ENCODE assay signal across 34 cellular contexts in the genomic region with DNA sequence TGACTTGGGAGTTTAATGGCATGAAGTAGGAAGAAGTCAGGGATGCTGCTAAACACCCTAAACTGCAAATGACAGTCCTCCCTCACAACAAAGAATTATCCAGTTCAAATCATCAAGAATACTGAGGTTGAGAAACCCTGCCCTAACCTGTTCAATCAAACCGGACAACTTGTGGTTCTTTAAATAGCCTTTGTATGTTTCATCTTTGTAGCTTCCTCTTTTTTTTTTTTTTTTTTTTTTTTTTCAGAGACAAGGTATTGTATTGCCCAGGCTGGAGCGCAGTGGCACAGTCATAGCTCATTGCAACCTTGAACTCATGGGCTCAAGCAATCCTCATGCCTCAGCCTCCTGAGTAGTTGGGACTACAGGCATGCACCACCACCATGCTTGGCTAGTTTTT. TPM values are rescaled to one million over a fixed set of nuclear protein-coding genes. Genes with fewer than 3 reads are reported as not detected.
DNase-seq lines count a peak whose midpoint lies in the region; ATAC-seq, FAIRE-seq and TF ChIP-seq lines count a peak whose summit lies in the region.
"Had no signal": no experiment of that assay in that cellular context is flagged by ENCODE, and none has a peak within 500 bp of the region (broad histone marks: within the 10 kb centered on the region; RNA-seq: fewer than 3 reads in every experiment).

No MANE protein-coding gene starts in this region.

- no peaks in the 10 kb centered on the region for H3F3A ChIP-seq in MM.1S (ENCODE audit: insufficient read depth, low read length)

- H3K27ac ChIP-seq in MM.1S (ENCODE audit: low read length) (no peak overlapping the region), GM12878 (ENCODE audit: control insufficient read depth, insufficient read depth) (no peak overlapping the region), upper lobe of left lung (no peak overlapping the region)
- H3K27ac ChIP-seq: BLaER1 treated with 17β-estradiol and CSF1 and Interleukin-3, amounts not matched to agents 10 nM and 100 nM; GM23248; pancreas; WERI-Rb-1 had no signal

- no peaks in the 10 kb centered on the region for H3K9me2 ChIP-seq in MM.1S (replicated peaks; ENCODE audit: insufficient read depth, low read length)

- no peak for TF ChIP-seq RAD21 in GM12878 (IDR thresholded peaks at IDR 0.05; ENCODE audit: insufficient read depth, low read depth, low read length)

- TF ChIP-seq EP300 in GM12878 (IDR thresholded peaks at IDR 0.05; ENCODE audit: borderline replicate concordance in 1 of 2, control insufficient read depth in 1 of 2, low read depth in 2 of 2, low read length in 2 of 2), result no peak
- no peak for TF ChIP-seq EP300 in upper lobe of left lung (IDR thresholded peaks at IDR 0.05)

- H4K20me1 ChIP-seq in MM.1S (ENCODE audit: insufficient read depth, low read length) (no peaks in the 10 kb centered on the region), GM12878 (ENCODE audit: control insufficient read depth, insufficient read depth) (no peaks in the 10 kb centered on the region)
- H4K20me1 ChIP-seq: BLaER1 treated with 17β-estradiol and CSF1 and Interleukin-3, amounts not matched to agents 10 nM and 100 nM had no signal

- H3K4me3 ChIP-seq in MM.1S (ENCODE audit: low read length), result no peak overlapping the region
- H3K4me3 ChIP-seq in GM12878, result no peak overlapping the region
- H3K4me3 ChIP-seq in upper lobe of left lung, result no peak overlapping the region
- H3K4me3 ChIP-seq: BLaER1 treated with 17β-estradiol and CSF1 and Interleukin-3, amounts not matched to agents 10 nM and 100 nM; GM23248; pancreas had no signal

- no peaks in the 10 kb centered on the region for H3K36me3 Mint-ChIP-seq in natural killer cell
- H3K36me3 Mint-ChIP-seq in mesothelial cell of epicardium, result no peaks in the 10 kb centered on the region
- H3K36me3 Mint-ChIP-seq: activated naive CD8-positive, alpha-beta T cell treated with anti-CD3 and anti-CD28 coated beads, Interleukin-2, amount 10 ng/mL, durations not matched to agents 7 days and 5 days; type B pancreatic cell had no signal

- ATAC-seq in GM18511 (IDR thresholded peaks at IDR 0.05; ENCODE audit: unreplicated experiment), result peak; percentile 78
- peak; percentile 52 for ATAC-seq in GM21529 (IDR thresholded peaks at IDR 0.05; ENCODE audit: unreplicated experiment)
- peak; percentile 81 for ATAC-seq in GM12878
- ATAC-seq in natural killer cell, result no peak
- no peak for ATAC-seq in upper lobe of left lung (ENCODE audit: low FRiP score in 2 of 2)
- ATAC-seq: left lobe of liver, Panc1, pancreas, right cardiac atrium, T-helper 17 cell had no signal

- H3K27ac Mint-ChIP-seq in natural killer cell, result no peak overlapping the region
- no peak overlapping the region for H3K27ac Mint-ChIP-seq in mesothelial cell of epicardium
- H3K27ac Mint-ChIP-seq: activated naive CD8-positive, alpha-beta T cell treated with anti-CD3 and anti-CD28 coated beads, Interleukin-2, amount 10 ng/mL, durations not matched to agents 7 days and 5 days; nephron; T-helper 17 cell; type B pancreatic cell had no signal

- DNase-seq in MM.1S (peak; percentile 38), GM12878 (ENCODE audit: low read depth, low spot score) (no peak), natural killer cell (no peak), upper lobe of left lung (no peak), mesothelial cell of epicardium (ENCODE audit: low spot score in 2 of 2, unreplicated experiment in 2 of 2) (no peak), inferior parietal cortex (ENCODE audit: extremely low spot score) (no peak)
- DNase-seq: ACHN; activated CD4-positive, alpha-beta T cell treated with anti-CD3 and anti-CD28 coated beads, Interleukin-2, amount 50 U/mL, for 4 hours; activated CD8-positive, alpha-beta memory T cell treated with anti-CD3 and anti-CD28 coated beads, Interleukin-2, amount 50 U/mL, for 48 hours; activated naive CD8-positive, alpha-beta T cell treated with anti-CD3 and anti-CD28 coated beads, Interleukin-2, amount 10 ng/mL, durations not matched to agents 7 days and 5 days; Calu3; cerebellar nuclear complex; foreskin melanocyte; GM23248; midbrain; NCI-H1048; NCI-H187 treated with DMSO at 0.1 percent for 48 hours; NCI-H226; NCI-H82; pancreas; right cardiac atrium; stimulated activated CD4-positive, alpha-beta T cell treated with anti-CD3 and anti-CD28 coated beads, Interleukin-12 subunit alpha, Interleukin-12 subunit beta, amount 100 ng/mL, for 4 hours; stimulated activated CD4-positive, alpha-beta T cell treated with anti-CD3 and anti-CD28 coated beads, Interleukin-4, amount 100 ng/mL, for 4 hours; T-helper 17 cell; WERI-Rb-1 had no signal

- H3K4me2 ChIP-seq in MM.1S (ENCODE audit: low read depth, low read length) (peak overlapping the region; percentile 16; the same call in 1 of the 2 replicates), GM12878 (ENCODE audit: control insufficient read depth, insufficient read depth) (no peak overlapping the region)
- H3K4me2 ChIP-seq: BLaER1 treated with 17β-estradiol and CSF1 and Interleukin-3, amounts not matched to agents 10 nM and 100 nM had no signal

- H3K9me3 ChIP-seq in MM.1S (replicated peaks; ENCODE audit: insufficient read depth, low read length) (no peaks in the 10 kb centered on the region), GM12878 (replicated peaks; ENCODE audit: control insufficient read depth, insufficient read depth, low read length) (no peaks in the 10 kb centered on the region; the same call in 1 of the 3 replicates), upper lobe of left lung (no peaks in the 10 kb centered on the region)
- H3K9me3 ChIP-seq: pancreas had no signal

- H2AFZ ChIP-seq in MM.1S (ENCODE audit: low read length), result no peak overlapping the region
- no peak overlapping the region for H2AFZ ChIP-seq in GM12878 (ENCODE audit: control insufficient read depth, low read depth, low read length)
- H2AFZ ChIP-seq: GM23248 had no signal

- 0% methylated on average over 2 of the region's 2 CpGs for WGBS in GM12878 (ENCODE audit: insufficient coverage, insufficient replicate concordance, low lambda C conversion rate, missing lambda C conversion rate)
- 55 to 69% methylated on average over 2 of the region's 2 CpGs for WGBS in upper lobe of left lung, 2 donors

- TF ChIP-seq POLR2A in GM12878 (IDR thresholded peaks at IDR 0.05; ENCODE audit: low read depth, low read length) (no peak), upper lobe of left lung (IDR thresholded peaks at IDR 0.05) (no peak)

- H3K9ac ChIP-seq in MM.1S (ENCODE audit: low read length) (no peak overlapping the region), GM12878 (ENCODE audit: control insufficient read depth, insufficient read depth, low read length) (no peak overlapping the region)
- H3K9ac ChIP-seq: BLaER1 treated with 17β-estradiol and CSF1 and Interleukin-3, amounts not matched to agents 10 nM and 100 nM; GM23248 had no signal

- H3K9me3 Mint-ChIP-seq in natural killer cell (peaks cover 0 to 2% of the 10 kb centered on the region in 2 donors), mesothelial cell of epicardium (peaks cover 12% of the 10 kb centered on the region)
- H3K9me3 Mint-ChIP-seq: nephron had no signal

- H3K27me3 ChIP-seq in MM.1S (replicated peaks; ENCODE audit: insufficient read depth, low read length) (no peaks in the 10 kb centered on the region), GM12878 (replicated peaks in 1 of 2; ENCODE audit: control insufficient read depth in 2 of 2, insufficient read depth in 2 of 2, low read length in 1 of 2) (no peaks in the 10 kb centered on the region), upper lobe of left lung (no peaks in the 10 kb centered on the region)
- H3K27me3 ChIP-seq: BLaER1 treated with 17β-estradiol and CSF1 and Interleukin-3, amounts not matched to agents 10 nM and 100 nM; pancreas had no signal

- no TSS peak for BruUV-seq in GM12878 (replicated peaks; lab: Mats Ljungman, UMichigan)

- H3K4me3 Mint-ChIP-seq in natural killer cell (no peak overlapping the region), mesothelial cell of epicardium (no peak overlapping the region)
- H3K4me3 Mint-ChIP-seq: activated naive CD8-positive, alpha-beta T cell treated with anti-CD3 and anti-CD28 coated beads, Interleukin-2, amount 10 ng/mL, durations not matched to agents 7 days and 5 days; nephron; T-helper 17 cell; type B pancreatic cell had no signal

- no peaks in the 10 kb centered on the region for H3K4me1 Mint-ChIP-seq in natural killer cell
- no peaks in the 10 kb centered on the region for H3K4me1 Mint-ChIP-seq in mesothelial cell of epicardium
- H3K4me1 Mint-ChIP-seq: activated naive CD8-positive, alpha-beta T cell treated with anti-CD3 and anti-CD28 coated beads, Interleukin-2, amount 10 ng/mL, durations not matched to agents 7 days and 5 days; nephron; T-helper 17 cell had no signal

- RAD21 ChIA-PET in GM12878 (lab: Charles Lee; ENCODE audit: unreplicated experiment), result no interaction called here

- SMC1A ChIA-PET in GM12878 (lab: Charles Lee; ENCODE audit: uncharacterized antibody, unreplicated experiment), result interaction anchor here (0.6 kb wide), 1 partner anchor 903 kb away, joined by 4 read pairs; no protein-coding TSS in a partner anchor

- in situ Hi-C loops in GM12878 (cut with MboI), result no loop called here

- POLR2A ChIA-PET in GM12878 (lab: Charles Lee), result no interaction called here

- TF ChIP-seq CTCF in MM.1S (IDR thresholded peaks at IDR 0.05; ENCODE audit: low read length), result no peak
- TF ChIP-seq CTCF in GM12878 (IDR thresholded peaks at IDR 0.05 in 2 of 3, conservative IDR thresholded peaks at IDR 0.05 in 1 of 3; ENCODE audit: control insufficient read depth in 2 of 3, extremely low read depth in 1 of 3, insufficient read depth in 1 of 3, low read depth in 3 of 3, low read length in 3 of 3), result no peak
- TF ChIP-seq CTCF in natural killer cell (IDR thresholded peaks at IDR 0.05), result no peak
- no peak for TF ChIP-seq CTCF in upper lobe of left lung (IDR thresholded peaks at IDR 0.05)
- no peak for TF ChIP-seq CTCF in mesothelial cell of epicardium (IDR thresholded peaks at IDR 0.05; ENCODE audit: unreplicated experiment)

- H3K36me3 ChIP-seq in MM.1S (replicated peaks; ENCODE audit: insufficient read depth, low read length), result no peaks in the 10 kb centered on the region
- H3K36me3 ChIP-seq in GM12878 (ENCODE audit: control insufficient read depth in 2 of 2, insufficient read depth in 2 of 2, low read length in 1 of 2), result no peaks in the 10 kb centered on the region
- H3K36me3 ChIP-seq in upper lobe of left lung, result no peaks in the 10 kb centered on the region
- H3K36me3 ChIP-seq: BLaER1 treated with 17β-estradiol and CSF1 and Interleukin-3, amounts not matched to agents 10 nM and 100 nM; pancreas; WERI-Rb-1 had no signal

- no peak for FAIRE-seq in GM12878 (lab: Jason Lieb, UNC)
- FAIRE-seq: pancreas had no signal

- no peaks in the 10 kb centered on the region for H3K79me2 ChIP-seq in MM.1S (ENCODE audit: low read length)
- H3K79me2 ChIP-seq in GM12878 (ENCODE audit: control insufficient read depth, insufficient read depth, low read length), result no peaks in the 10 kb centered on the region

- CTCF ChIA-PET in GM12878 (lab: Yijun Ruan, JAX), result interaction anchor here (0.6 to 1.5 kb wide), 3 partner anchors 21 to 655 kb away, joined by 3 to 6 read pairs (median 3); no protein-coding TSS in a partner anchor

- H3K27me3 Mint-ChIP-seq in natural killer cell (ENCODE audit: low read depth in 2 of 2), result peaks cover 0 to 22% of the 10 kb centered on the region in 2 donors
- no peaks in the 10 kb centered on the region for H3K27me3 Mint-ChIP-seq in mesothelial cell of epicardium (ENCODE audit: low read depth)
- H3K27me3 Mint-ChIP-seq: activated naive CD8-positive, alpha-beta T cell treated with anti-CD3 and anti-CD28 coated beads, Interleukin-2, amount 10 ng/mL, durations not matched to agents 7 days and 5 days; type B pancreatic cell had no signal

- intact Hi-C loops in GM12878 (cut with micrococcal nuclease; ENCODE audit: unreplicated experiment), result no loop called here
- intact Hi-C loops in natural killer cell (cut with micrococcal nuclease), result no loop called here

- peaks cover 4% of the 10 kb centered on the region for H3K4me1 ChIP-seq in MM.1S (ENCODE audit: low read length)
- H3K4me1 ChIP-seq in GM12878 (ENCODE audit: control insufficient read depth, insufficient read depth, low read length), result 0 out of 2 replicates have a peak, but pooled peaks cover 2% of the 10 kb centered on the region
- H3K4me1 ChIP-seq in upper lobe of left lung, result no peaks in the 10 kb centered on the region
- H3K4me1 ChIP-seq: BLaER1 treated with 17β-estradiol and CSF1 and Interleukin-3, amounts not matched to agents 10 nM and 100 nM; pancreas had no signal

RNA-seq across cellular contexts. Expression of a gene that starts 52.5 kb away (rescaled TPM):
- not detected in 2 replicates for total RNA-seq in GM12878 (2013; cell fraction: nucleolus; rRNA removed)
- total RNA-seq in GM12878 (2014; rRNA removed), result not detected in 2 replicates
- not detected in 2 replicates for total RNA-seq in GM12878 (2014; rRNA removed; fragmentation: Illumina TruSeq; extraction: Trizol)
- not detected in 2 replicates for total RNA-seq in GM12878 (2021)
- not detected for polyA plus RNA-seq in GM12878 (2011; ENCODE audit: low read depth)
- not detected in 2 replicates for polyA plus RNA-seq in GM12878 (2011; rRNA removed)
- not detected in 2 replicates for polyA plus RNA-seq in GM12878 (2011; cell fraction: cytosol; rRNA removed)
- polyA plus RNA-seq in GM12878 (2011; cell fraction: nucleus; rRNA removed), result not detected in 2 replicates
- polyA plus RNA-seq in GM12878 (2012), result not detected in 2 replicates
- polyA plus RNA-seq in GM12878 (2014; fragmentation: Illumina TruSeq; extraction: Trizol), result not detected in 2 replicates
- polyA plus RNA-seq in GM12878 (2014; fragmentation: Nextera tagmentation; extraction: Ambion mirVana), result not detected
- polyA plus RNA-seq in GM12878 (2014; rRNA removed), result not detected in 2 replicates
- polyA plus RNA-seq in GM12878 (2016; fragmentation: Nextera tagmentation; extraction: Ambion mirVana), result not detected
- polyA minus RNA-seq in GM12878 (2011; rRNA and poly(A)+ RNA removed), result not detected in 2 replicates
- not detected in 2 replicates for polyA minus RNA-seq in GM12878 (2011; cell fraction: cytosol; rRNA and poly(A)+ RNA removed)
- polyA minus RNA-seq in GM12878 (2011; cell fraction: nucleus; rRNA and poly(A)+ RNA removed), result not detected in 2 replicates
- total RNA-seq in natural killer cell, result not detected
- 10 to 100 TPM in 1 of 6 donors, 1 to 10 TPM in 4, under 1 TPM in 1; 0.11 to 12.8 (median 2.2) TPM for total RNA-seq in upper lobe of left lung
- total RNA-seq in mesothelial cell of epicardium, result 0.43 to 0.56 TPM (median 0.53 TPM) in 3 replicates
- total RNA-seq: activated naive CD8-positive, alpha-beta T cell treated with anti-CD3 and anti-CD28 coated beads, Interleukin-2, amount 10 ng/mL, durations not matched to agents 7 days and 5 days; Calu3; Daoy; GM23248; left lobe of liver; pancreas; T-helper 17 cell had no signal
- polyA plus RNA-seq: esophagus, GM23248, pancreas had no signal

Comparison
In these comparisons a context has a peak if more than half of its experiments do, and no peak if none do; other contexts are left out.
1. ATAC-seq: peak in GM18511 (single experiment), GM21529 (single experiment) and GM12878 (single experiment); none in natural killer cell (0 of 3) and upper lobe of left lung (0 of 2).